In the genomic region with DNA sequence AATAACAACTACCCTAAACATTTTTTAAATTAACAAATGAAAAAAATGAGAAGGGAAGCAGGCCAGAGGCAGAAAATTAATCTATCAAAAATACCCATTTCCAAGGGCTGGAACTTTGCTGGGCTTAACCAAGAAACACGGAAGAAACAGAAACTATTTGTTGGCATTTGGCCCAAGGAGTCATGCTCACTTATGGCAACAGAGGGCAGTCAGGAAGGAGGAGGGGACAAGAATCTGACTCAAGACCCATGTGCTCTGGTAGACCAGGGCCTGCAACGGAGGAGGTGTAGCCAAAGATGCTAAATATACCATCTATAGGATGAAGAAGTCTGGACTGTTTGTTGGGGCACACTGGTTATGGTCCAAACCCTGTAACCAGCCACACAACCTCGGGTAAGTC, we compare ENCODE assay signal across 14 cellular contexts.
DNase-seq lines count a peak whose midpoint lies in the region; ATAC-seq and TF ChIP-seq lines count a peak whose summit lies in the region.
"Had no signal": no experiment of that assay in that cellular context is flagged by ENCODE, and none has a peak within 500 bp of the region (broad histone marks: within the 10 kb centered on the region; RNA-seq: fewer than 3 reads in every experiment).

No MANE protein-coding gene starts in this region.

- no peak overlapping the region for H3K27ac ChIP-seq in cardiac muscle cell
- no peak overlapping the region for H3K27ac ChIP-seq in SK-N-SH (ENCODE audit: low read depth in 2 of 2, low read length in 1 of 2)
- H3K27ac ChIP-seq: heart left ventricle had no signal

- H3K36me3 ChIP-seq in cardiac muscle cell = no peaks in the 10 kb centered on the region
- no peaks in the 10 kb centered on the region for H3K36me3 ChIP-seq in SK-N-SH (replicated peaks in 1 of 2; ENCODE audit: control insufficient read depth in 1 of 2, insufficient read depth in 2 of 2, low read length in 1 of 2)
- no peaks in the 10 kb centered on the region for H3K36me3 ChIP-seq in H7 (replicated peaks; ENCODE audit: control insufficient read depth, insufficient read depth, low read length)
- H3K36me3 ChIP-seq: heart left ventricle had no signal

- DNase-seq in cardiac muscle cell (ENCODE audit: low read depth in 1 of 2, low spot score in 1 of 2) (peak in 1 of 2 donors; percentile 89), left ventricle myocardium superior (no peak), SK-N-SH (no peak), foreskin fibroblast (peak; percentile 50 to 74), G401 (ENCODE audit: low spot score) (no peak), CD1c-positive myeloid dendritic cell (ENCODE audit: extremely low spot score) (no peak), H7 (no peak)
- DNase-seq: activated CD8-positive, alpha-beta memory T cell treated with anti-CD3 and anti-CD28 coated beads for 24 hours; heart left ventricle; KG1; mucosa of descending colon; NCI-H345; SW 1271 had no signal

- TF ChIP-seq CTCF in cardiac muscle cell (IDR thresholded peaks at IDR 0.05; ENCODE audit: low read depth, low read length) = peak; percentile 24
- TF ChIP-seq CTCF in SK-N-SH (IDR thresholded peaks at IDR 0.05) = peak; percentile 36
- TF ChIP-seq CTCF in foreskin fibroblast (IDR thresholded peaks at IDR 0.05; ENCODE audit: low read depth, low read length) = no peak

- H3K9me3 ChIP-seq in cardiac muscle cell (ENCODE audit: low read depth) (no peaks in the 10 kb centered on the region), SK-N-SH (no peaks in the 10 kb centered on the region)
- H3K9me3 ChIP-seq: heart left ventricle, mucosa of descending colon had no signal

- TF ChIP-seq EP300 in SK-N-SH (IDR thresholded peaks at IDR 0.05; ENCODE audit: borderline replicate concordance in 1 of 2, low read depth in 1 of 2, low read length in 1 of 2) = no peak

- no peak overlapping the region for H2AFZ ChIP-seq in SK-N-SH (ENCODE audit: low read depth)

- H3K4me2 ChIP-seq in SK-N-SH = no peak overlapping the region; the same call in 1 of the 2 replicates

- WGBS in SK-N-SH (ENCODE audit: low lambda C conversion rate) = 24% methylated on average over 2 of the region's 3 CpGs

- in situ Hi-C loops in G401 (cut with HindIII; ENCODE audit: low sequenced_read_pairs) = no loop called here

- H3F3A ChIP-seq in SK-N-SH (replicated peaks; ENCODE audit: insufficient read depth) = peaks cover 4% of the 10 kb centered on the region

- no peaks in the 10 kb centered on the region for H3K79me2 ChIP-seq in SK-N-SH (ENCODE audit: insufficient read depth)

- ATAC-seq in left ventricle myocardium superior = no peak
- ATAC-seq in GM18868 (IDR thresholded peaks at IDR 0.05; ENCODE audit: unreplicated experiment) = no peak
- ATAC-seq: mucosa of descending colon had no signal

- no peaks in the 10 kb centered on the region for H4K20me1 ChIP-seq in SK-N-SH (ENCODE audit: insufficient read depth)

- CTCF ChIA-PET in SK-N-SH (lab: Yijun Ruan, JAX) = no interaction called here

- POLR2A ChIA-PET in SK-N-SH (lab: Yijun Ruan, JAX) = no interaction called here

- no peak for TF ChIP-seq RAD21 in SK-N-SH (IDR thresholded peaks at IDR 0.05; ENCODE audit: low read length)

- H3K27me3 ChIP-seq in cardiac muscle cell (no peaks in the 10 kb centered on the region), SK-N-SH (ENCODE audit: insufficient read depth) (no peaks in the 10 kb centered on the region), H7 (ENCODE audit: control insufficient read depth, insufficient read depth, low read length) (no peaks in the 10 kb centered on the region)
- H3K27me3 ChIP-seq: heart left ventricle had no signal

- no peak overlapping the region for H3K9ac ChIP-seq in SK-N-SH

- no peaks in the 10 kb centered on the region for H3K9me2 ChIP-seq in SK-N-SH

- no peak overlapping the region for H3K4me3 ChIP-seq in cardiac muscle cell
- H3K4me3 ChIP-seq in SK-N-SH (ENCODE audit: low read depth in 2 of 2, low read length in 1 of 2) = no peak overlapping the region
- no peak overlapping the region for H3K4me3 ChIP-seq in foreskin fibroblast (ENCODE audit: low read depth in 1 of 2, low read length in 2 of 2)
- H3K4me3 ChIP-seq in H7 (ENCODE audit: insufficient read depth, low read depth, low read length) = no peak overlapping the region
- H3K4me3 ChIP-seq: heart left ventricle, mucosa of descending colon had no signal

- no peaks in the 10 kb centered on the region for H3K4me1 ChIP-seq in cardiac muscle cell (ENCODE audit: low read depth)
- peaks cover 0 to 16% of the 10 kb centered on the region in 2 experiments; a peak in 3 of 4 replicates for H3K4me1 ChIP-seq in SK-N-SH (ENCODE audit: control insufficient read depth in 1 of 2, insufficient read depth in 2 of 2, low read depth in 1 of 2, low read length in 1 of 2)

- intact Hi-C loops in left ventricle myocardium superior (cut with micrococcal nuclease) = no loop called here

TF ChIP-seq in SK-N-SH, 30 proteins besides CTCF, POLR2A, EP300 and RAD21:
- TF ChIP-seq ELF1 (IDR thresholded peaks at IDR 0.05) (0 out of 2 replicates have a peak, but pooled peaks have one; percentile 32), NFIC (IDR thresholded peaks at IDR 0.05; ENCODE audit: borderline replicate concordance) (peak; percentile 70), FOXM1 (IDR thresholded peaks at IDR 0.05; ENCODE audit: low read depth) (no peak), CHD2 (IDR thresholded peaks at IDR 0.05; ENCODE audit: low read length, partially characterized antibody) (no peak), TCF12 (IDR thresholded peaks at IDR 0.05) (peak; percentile 15; the same call in 1 of the 2 replicates)
- TF ChIP-seq, protein P1, sequence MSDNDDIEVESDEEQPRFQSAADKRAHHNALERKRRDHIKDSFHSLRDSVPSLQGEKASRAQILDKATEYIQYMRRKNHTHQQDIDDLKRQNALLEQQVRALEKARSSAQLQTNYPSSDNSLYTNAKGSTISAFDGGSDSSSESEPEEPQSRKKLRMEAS (IDR thresholded peaks at IDR 0.05; ENCODE audit: low read depth) = peak; percentile 83

Comparison
In these comparisons a context has a peak if more than half of its experiments do, and no peak if none do; other contexts are left out.
1. DNase-seq: peak in foreskin fibroblast (2 of 2); none in left ventricle myocardium superior (single experiment), SK-N-SH (single experiment), G401 (single experiment), CD1c-positive myeloid dendritic cell (single experiment) and H7 (single experiment).